In genomic region chr1:169390303-169390702, GRCh38 we compare ENCODE assay signal across 1 cellular context.
TF ChIP-seq lines count a peak whose summit lies in the region.

No MANE protein-coding gene starts in this region.

TF ChIP-seq in WTC11, 78 proteins besides CTCF, POLR2A, EP300 and RAD21 (continued from another document):
- TF ChIP-seq ZNF281 (CRISPR knock-in tag; IDR thresholded peaks at IDR 0.05) = no peak
- no peak for TF ChIP-seq ZNF671 (CRISPR knock-in tag; IDR thresholded peaks at IDR 0.05)
- TF ChIP-seq ZBTB21 (CRISPR knock-in tag; IDR thresholded peaks at IDR 0.05; ENCODE audit: borderline replicate concordance) = no peak
- no peak for TF ChIP-seq JAZF1 (CRISPR knock-in tag; IDR thresholded peaks at IDR 0.05)
- TF ChIP-seq IRF1 (CRISPR knock-in tag; IDR thresholded peaks at IDR 0.05) = no peak
- TF ChIP-seq ZNF532 (CRISPR knock-in tag; IDR thresholded peaks at IDR 0.05; ENCODE audit: borderline replicate concordance) = no peak
- TF ChIP-seq KAT7 (CRISPR knock-in tag; IDR thresholded peaks at IDR 0.05; ENCODE audit: borderline replicate concordance) = no peak
- TF ChIP-seq HMGXB4 (CRISPR knock-in tag; IDR thresholded peaks at IDR 0.05) = no peak
- no peak for TF ChIP-seq FOXJ3 (CRISPR knock-in tag; IDR thresholded peaks at IDR 0.05; ENCODE audit: borderline replicate concordance)
- TF ChIP-seq ZNF512 (CRISPR knock-in tag; IDR thresholded peaks at IDR 0.05; ENCODE audit: borderline replicate concordance) = no peak
- TF ChIP-seq GABPB1 (CRISPR knock-in tag; IDR thresholded peaks at IDR 0.05) = no peak
- TF ChIP-seq ZNF423 (CRISPR knock-in tag; IDR thresholded peaks at IDR 0.05) = no peak
- TF ChIP-seq ZNF416 (CRISPR knock-in tag; IDR thresholded peaks at IDR 0.05) = no peak
